ENCODE assay signal across 25 cellular contexts in genomic region chr1:36286802-36287201, GRCh38. TPM values are rescaled to one million over a fixed set of nuclear protein-coding genes. Genes with fewer than 3 reads are reported as not detected.
A peak's percentile ranks its signal among the peaks of the same experiment; 100 is the strongest.
DNase-seq lines count a peak whose midpoint lies in the region; ATAC-seq, FAIRE-seq and TF ChIP-seq lines count a peak whose summit lies in the region.
"Had no signal": no experiment of that assay in that cellular context is flagged by ENCODE, and none has a peak within 500 bp of the region (broad histone marks: within the 10 kb centered on the region; RNA-seq: fewer than 3 reads in every experiment).

No MANE protein-coding gene starts in this region.

- peaks cover 0 to 4% of the 10 kb centered on the region in 2 donors for H3K4me1 ChIP-seq in breast epithelium
- no peaks in the 10 kb centered on the region for H3K4me1 ChIP-seq in PC-3 (ENCODE audit: insufficient read depth, low read length)
- no peaks in the 10 kb centered on the region; the same call in 1 of the 2 replicates for H3K4me1 ChIP-seq in GM12878 (ENCODE audit: control insufficient read depth, insufficient read depth, low read length)

- DNase-seq in MCF 10A (ENCODE audit: unreplicated experiment), result no peak
- no peak for DNase-seq in breast epithelium (ENCODE audit: low spot score in 2 of 2)
- no peak for DNase-seq in PC-3
- DNase-seq in GM12878 (ENCODE audit: low read depth, low spot score), result no peak
- no peak for DNase-seq in stimulated activated effector memory CD8-positive, alpha-beta T cell treated with anti-CD3 and anti-CD28 coated beads, Interleukin-12 subunit alpha, Interleukin-12 subunit beta, amount 100 ng/mL, for 72 hours (ENCODE audit: low spot score in 2 of 2)
- DNase-seq in posterior cingulate gyrus, result no peak
- DNase-seq in left colon, result no peak
- DNase-seq: activated CD4-positive, alpha-beta T cell treated with anti-CD3 and anti-CD28 coated beads for 48 hours; brain microvascular endothelial cell; COR-L47; DMS79; dorsolateral prefrontal cortex; GDM1; hippocampal formation; left cardiac atrium; NCI-H1048; NCI-H774; stimulated activated naive B cell treated with anti-CD40 and anti-IgM and Interleukin-4, amounts not matched to agents 10 μg/mL and 1 μg/mL and 100 μg/mL, for 72 hours; WERI-Rb-1 had no signal

- H3K27ac ChIP-seq in breast epithelium, result no peak overlapping the region
- no peak overlapping the region for H3K27ac ChIP-seq in PC-3 (ENCODE audit: low read length)
- no peak overlapping the region for H3K27ac ChIP-seq in GM12878 (ENCODE audit: control insufficient read depth, insufficient read depth)
- H3K27ac ChIP-seq: brain microvascular endothelial cell, WERI-Rb-1 had no signal

- H3K9me3 ChIP-seq in breast epithelium, result no peaks in the 10 kb centered on the region
- no peaks in the 10 kb centered on the region for H3K9me3 ChIP-seq in PC-3 (ENCODE audit: low read length)
- H3K9me3 ChIP-seq in GM12878 (replicated peaks; ENCODE audit: control insufficient read depth, insufficient read depth, low read length), result no peaks in the 10 kb centered on the region
- H3K9me3 ChIP-seq: gastroesophageal sphincter had no signal

- H3K27me3 Mint-ChIP-seq in MCF 10A (ENCODE audit: insufficient read depth, unreplicated experiment), result no peaks in the 10 kb centered on the region
- H3K27me3 Mint-ChIP-seq: IgD-negative memory B cell; stimulated activated naive B cell treated with anti-CD40 and anti-IgM and Interleukin-4, amounts not matched to agents 10 μg/mL and 1 μg/mL and 100 μg/mL, for 72 hours had no signal

- H3K36me3 Mint-ChIP-seq in MCF 10A (ENCODE audit: insufficient read depth, unreplicated experiment), result peaks cover 100% of the 10 kb centered on the region
- H3K36me3 Mint-ChIP-seq in stimulated activated effector memory CD8-positive, alpha-beta T cell treated with anti-CD3 and anti-CD28 coated beads, Interleukin-12 subunit alpha, Interleukin-12 subunit beta, amount 100 ng/mL, for 72 hours, result peaks cover 100% of the 10 kb centered on the region
- H3K36me3 Mint-ChIP-seq: IgD-negative memory B cell had no signal

- no peak for TF ChIP-seq RAD21 in GM12878 (IDR thresholded peaks at IDR 0.05; ENCODE audit: insufficient read depth, low read depth, low read length)

- H3K4me3 ChIP-seq in breast epithelium (no peak overlapping the region), PC-3 (ENCODE audit: low read length) (no peak overlapping the region), GM12878 (no peak overlapping the region)
- H3K4me3 ChIP-seq: dorsolateral prefrontal cortex, gastroesophageal sphincter, GM23338 had no signal

- TF ChIP-seq CTCF in MCF 10A (IDR thresholded peaks at IDR 0.05; ENCODE audit: unreplicated experiment), result no peak
- TF ChIP-seq CTCF in breast epithelium (IDR thresholded peaks at IDR 0.05), result no peak
- no peak for TF ChIP-seq CTCF in PC-3 (conservative IDR thresholded peaks at IDR 0.05; ENCODE audit: low read depth, low read length)
- TF ChIP-seq CTCF in GM12878 (IDR thresholded peaks at IDR 0.05 in 2 of 3, conservative IDR thresholded peaks at IDR 0.05 in 1 of 3; ENCODE audit: control insufficient read depth in 2 of 3, extremely low read depth in 1 of 3, insufficient read depth in 1 of 3, low read depth in 3 of 3, low read length in 3 of 3), result no peak

- RAD21 ChIA-PET in GM12878 (lab: Charles Lee; ENCODE audit: unreplicated experiment), result interaction anchor here (1.2 to 2.3 kb wide), 4 partner anchors 56 to 137 kb away, joined by 3 to 12 read pairs (median 4); partner anchors contain the start of gene TRAPPC3

- H3K27me3 ChIP-seq in breast epithelium, result no peaks in the 10 kb centered on the region
- no peaks in the 10 kb centered on the region for H3K27me3 ChIP-seq in PC-3 (ENCODE audit: low read length)
- H3K27me3 ChIP-seq in GM12878 (replicated peaks in 1 of 2; ENCODE audit: control insufficient read depth in 2 of 2, insufficient read depth in 2 of 2, low read length in 1 of 2), result no peaks in the 10 kb centered on the region
- H3K27me3 ChIP-seq: brain microvascular endothelial cell, dorsolateral prefrontal cortex, gastroesophageal sphincter had no signal

- in situ Hi-C loops in GM12878 (cut with MboI), result loop anchor here (5.0 to 10.0 kb wide), 2 partner anchors 135 to 182 kb away; no protein-coding TSS in a partner anchor

- H3K9me3 Mint-ChIP-seq in MCF 10A (ENCODE audit: unreplicated experiment), result no peaks in the 10 kb centered on the region
- H3K9me3 Mint-ChIP-seq in stimulated activated effector memory CD8-positive, alpha-beta T cell treated with anti-CD3 and anti-CD28 coated beads, Interleukin-12 subunit alpha, Interleukin-12 subunit beta, amount 100 ng/mL, for 72 hours, result no peaks in the 10 kb centered on the region
- H3K9me3 Mint-ChIP-seq: activated T-helper 2 cell treated with anti-CD3 and anti-CD28 coated beads, Interferon-gamma antibody, Interleukin-2, Interleukin-4, amounts not matched to agents 10 μg/mL and 5 μg/mL and 100 μg/mL, durations not matched to agents 14 hours and 24 hours and 36 hours; GM23338; IgD-negative memory B cell; nephron; stimulated activated naive B cell treated with anti-CD40 and anti-IgM and Interleukin-4, amounts not matched to agents 10 μg/mL and 1 μg/mL and 100 μg/mL, for 72 hours had no signal

- ATAC-seq in PC-3 (no peak), GM12878 (no peak), HG02623 (IDR thresholded peaks at IDR 0.05; ENCODE audit: unreplicated experiment) (no peak), left colon (no peak)
- ATAC-seq in stimulated activated effector memory CD8-positive, alpha-beta T cell treated with anti-CD3 and anti-CD28 coated beads, Interleukin-12 subunit alpha, Interleukin-12 subunit beta, amount 100 ng/mL, for 72 hours, result no peak
- ATAC-seq: gastroesophageal sphincter; GM23338; left cardiac atrium; stimulated activated naive B cell treated with anti-CD40 and anti-IgM and Interleukin-4, amounts not matched to agents 10 μg/mL and 1 μg/mL and 100 μg/mL, for 72 hours had no signal

- H3K4me1 Mint-ChIP-seq in MCF 10A (ENCODE audit: insufficient read depth, unreplicated experiment), result peaks cover 12% of the 10 kb centered on the region
- peaks cover 12% of the 10 kb centered on the region for H3K4me1 Mint-ChIP-seq in stimulated activated effector memory CD8-positive, alpha-beta T cell treated with anti-CD3 and anti-CD28 coated beads, Interleukin-12 subunit alpha, Interleukin-12 subunit beta, amount 100 ng/mL, for 72 hours
- H3K4me1 Mint-ChIP-seq: GM23338 had no signal

- no peaks in the 10 kb centered on the region for H3K9me2 ChIP-seq in PC-3 (replicated peaks; ENCODE audit: low read length)

- SMC1A ChIA-PET in GM12878 (lab: Charles Lee; ENCODE audit: uncharacterized antibody, unreplicated experiment), result interaction anchor here (1.0 to 5.5 kb wide), 9 partner anchors 11 to 187 kb away, joined by 3 to 69 read pairs (median 4); partner anchors contain the start of genes SH3D21 and TRAPPC3

- intact Hi-C loops in MCF 10A (cut with micrococcal nuclease) (no loop called here), breast epithelium (cut with DNase I; ENCODE audit: low total_unique reads) (loop anchor here (5.0 kb wide), 1 partner anchor 190 kb away; no protein-coding TSS in a partner anchor), PC-3 (cut with micrococcal nuclease) (loop anchor here (5.0 kb wide), 1 partner anchor 190 kb away; no protein-coding TSS in a partner anchor), GM12878 (cut with micrococcal nuclease; ENCODE audit: unreplicated experiment) (loop anchor here (2.0 to 5.0 kb wide), 2 partner anchors 100 to 188 kb away; no protein-coding TSS in a partner anchor), posterior cingulate gyrus (cut with DNase I) (loop anchor here (5.0 to 10.0 kb wide), 2 partner anchors 62 to 190 kb away; partner anchors contain the start of gene THRAP3), left colon (cut with DNase I, micrococcal nuclease) (loop anchor here (5.0 to 10.0 kb wide), 3 partner anchors 102 to 192 kb away; partner anchors contain the start of gene TRAPPC3 (in 1 of the 2))

- peaks cover 20% of the 10 kb centered on the region for H3K36me3 ChIP-seq in breast epithelium
- H3K36me3 ChIP-seq in PC-3 (ENCODE audit: low read depth, low read length), result peaks cover 76% of the 10 kb centered on the region
- peaks cover 31 to 49% of the 10 kb centered on the region in 2 experiments for H3K36me3 ChIP-seq in GM12878 (ENCODE audit: control insufficient read depth in 2 of 2, insufficient read depth in 2 of 2, low read length in 1 of 2)

- FAIRE-seq in GM12878 (lab: Jason Lieb, UNC), result no peak

- H4K20me1 ChIP-seq in PC-3 (ENCODE audit: low read length) (no peaks in the 10 kb centered on the region), GM12878 (ENCODE audit: control insufficient read depth, insufficient read depth) (0 out of 2 replicates have a peak, but pooled peaks cover 3% of the 10 kb centered on the region)

- CTCF ChIA-PET in MCF 10A (lab: Yijun Ruan, JAX), result interaction anchor here (0.6 to 3.8 kb wide), 16 partner anchors 11 to 407 kb away, joined by 3 to 37 read pairs (median 4); partner anchors contain the start of gene TRAPPC3
- CTCF ChIA-PET in PC-3 (lab: Charles Lee), result no interaction called here
- CTCF ChIA-PET in GM12878 (lab: Yijun Ruan, JAX), result interaction anchor here (0.7 to 3.8 kb wide), 12 partner anchors 7 to 153 kb away, joined by 3 to 89 read pairs (median 6); partner anchors contain the start of genes SH3D21 and TRAPPC3

- TF ChIP-seq POLR2A in breast epithelium (IDR thresholded peaks at IDR 0.05), result no peak
- no peak for TF ChIP-seq POLR2A in GM12878 (IDR thresholded peaks at IDR 0.05; ENCODE audit: low read depth, low read length)

- H3K4me2 ChIP-seq in PC-3 (ENCODE audit: low read length) (no peak overlapping the region), GM12878 (ENCODE audit: control insufficient read depth, insufficient read depth) (no peak overlapping the region)
- H3K4me2 ChIP-seq: GM23338 had no signal

- no peak overlapping the region for H3K9ac ChIP-seq in PC-3 (ENCODE audit: low read length)
- H3K9ac ChIP-seq in GM12878 (ENCODE audit: control insufficient read depth, insufficient read depth, low read length), result no peak overlapping the region

- H3K79me2 ChIP-seq in PC-3 (ENCODE audit: low read length) (peaks cover 15% of the 10 kb centered on the region; the same call in 1 of the 2 replicates), GM12878 (ENCODE audit: control insufficient read depth, insufficient read depth, low read length) (peaks cover 5% of the 10 kb centered on the region)

- TF ChIP-seq EP300 in GM12878 (IDR thresholded peaks at IDR 0.05; ENCODE audit: borderline replicate concordance in 1 of 2, control insufficient read depth in 1 of 2, low read depth in 2 of 2, low read length in 2 of 2), result no peak

- no peak overlapping the region for H3K27ac Mint-ChIP-seq in MCF 10A (ENCODE audit: low read depth, unreplicated experiment)
- peak overlapping the region; percentile 10 for H3K27ac Mint-ChIP-seq in stimulated activated effector memory CD8-positive, alpha-beta T cell treated with anti-CD3 and anti-CD28 coated beads, Interleukin-12 subunit alpha, Interleukin-12 subunit beta, amount 100 ng/mL, for 72 hours
- H3K27ac Mint-ChIP-seq: GM23338, nephron had no signal

- POLR2A ChIA-PET in MCF 10A (lab: Yijun Ruan, JAX) (interaction anchor here (3.0 kb wide), 1 partner anchor 63 kb away, joined by 19 read pairs; the partner anchor contains the start of gene THRAP3), PC-3 (lab: Charles Lee; ENCODE audit: unreplicated experiment) (no interaction called here), GM12878 (lab: Charles Lee) (interaction anchor here (0.9 to 2.1 kb wide), 3 partner anchors 20 to 137 kb away, joined by 3 to 8 read pairs (median 4); partner anchors contain the start of genes SH3D21 and TRAPPC3)

- H2AFZ ChIP-seq in PC-3 (ENCODE audit: low read length) (no peak overlapping the region), GM12878 (ENCODE audit: control insufficient read depth, low read depth, low read length) (no peak overlapping the region)
- H2AFZ ChIP-seq: GM23338 had no signal

- H3K4me3 Mint-ChIP-seq in MCF 10A (ENCODE audit: unreplicated experiment), result no peak overlapping the region
- H3K4me3 Mint-ChIP-seq in stimulated activated effector memory CD8-positive, alpha-beta T cell treated with anti-CD3 and anti-CD28 coated beads, Interleukin-12 subunit alpha, Interleukin-12 subunit beta, amount 100 ng/mL, for 72 hours, result no peak overlapping the region
- H3K4me3 Mint-ChIP-seq: GM23338; nephron; stimulated activated naive B cell treated with anti-CD40 and anti-IgM and Interleukin-4, amounts not matched to agents 10 μg/mL and 1 μg/mL and 100 μg/mL, for 72 hours had no signal

- H3F3A ChIP-seq in PC-3 (ENCODE audit: low read length, unreplicated experiment), result no peaks in the 10 kb centered on the region

- whole genome bisulfite sequencing in GM12878 (ENCODE audit: insufficient coverage, insufficient replicate concordance, low lambda C conversion rate, missing lambda C conversion rate), result 100% methylated on average over 13 of the region's 13 CpGs

- BruUV-seq in MCF 10A (replicated peaks; lab: Mats Ljungman, UMichigan) (TSS peak; percentile 37), PC-3 (replicated peaks; lab: Mats Ljungman, UMichigan) (TSS peak; percentile 38), GM12878 (replicated peaks; lab: Mats Ljungman, UMichigan) (TSS peak; percentile 56)

RNA-seq across cellular contexts. Expression of gene SH3D21, which starts 19.4 kb away (rescaled TPM):
- total RNA-seq in MCF 10A (2022) (3.2 and 3.3 TPM in 2 replicates), breast epithelium (10 to 100 TPM in 2 of 3 donors, under 1 TPM in 1; 0.80 to 18.7 (median 18.0) TPM), PC-3 (2014; rRNA removed) (11.3 and 16.4 TPM in 2 replicates), GM12878 (2014; rRNA removed) (1.9 and 3.2 TPM in 2 replicates), GM12878 (2014; rRNA removed; fragmentation: Illumina TruSeq; extraction: Trizol) (2.1 and 2.4 TPM in 2 replicates), GM12878 (2021) (4.9 and 5.5 TPM in 2 replicates), left colon (10 to 100 TPM; 14.6 to 30.6 TPM)
- 31.8 and 32.6 TPM in 2 replicates for total RNA-seq in GM12878 (2013; cell fraction: nucleolus; rRNA removed)
- 17.9 TPM for polyA plus RNA-seq in GM12878 (2011; ENCODE audit: low read depth)
- polyA plus RNA-seq in GM12878 (2011; rRNA removed) (2.1 and 2.5 TPM in 2 replicates), GM12878 (2014; fragmentation: Illumina TruSeq; extraction: Trizol) (2.3 and 5.1 TPM in 2 replicates), GM12878 (2014; fragmentation: Nextera tagmentation; extraction: Ambion mirVana) (under 1 TPM; 0.06 to 0.11 TPM), GM12878 (2014; rRNA removed) (5.7 and 5.9 TPM in 2 replicates), GM12878 (2016; fragmentation: Nextera tagmentation; extraction: Ambion mirVana) (1 to 10 TPM in 1 of 2 experiments, under 1 TPM in 1; 0.19 to 2.1 TPM)
- polyA plus RNA-seq in GM12878 (2011; cell fraction: cytosol; rRNA removed), result 1.9 and 2.3 TPM in 2 replicates
- 24.3 and 33.9 TPM in 2 replicates for polyA plus RNA-seq in GM12878 (2011; cell fraction: nucleus; rRNA removed)
- 17.2 and 21.1 TPM in 2 replicates for polyA plus RNA-seq in GM12878 (2012)
- polyA minus RNA-seq in GM12878 (2011; rRNA and poly(A)+ RNA removed), result 0.88 and 4.3 TPM in 2 replicates
- polyA minus RNA-seq in GM12878 (2011; cell fraction: cytosol; rRNA and poly(A)+ RNA removed), result 0.62 and 1.7 TPM in 2 replicates
- 4.8 and 7.2 TPM in 2 replicates for polyA minus RNA-seq in GM12878 (2011; cell fraction: nucleus; rRNA and poly(A)+ RNA removed)

RNA-seq across cellular contexts. Expression of gene EVA1B, which starts 36.6 kb away (rescaled TPM):
- total RNA-seq in MCF 10A (2022) (4.8 and 5.7 TPM in 2 replicates), breast epithelium (100 to 1,000 TPM in 2 of 3 donors, 10 to 100 TPM in 1; 62.1 to 129 (median 118) TPM), PC-3 (2014; rRNA removed) (89.1 and 104 TPM in 2 replicates), GM12878 (2014; rRNA removed) (6.4 and 6.9 TPM in 2 replicates), GM12878 (2014; rRNA removed; fragmentation: Illumina TruSeq; extraction: Trizol) (0.32 and 0.45 TPM in 2 replicates), GM12878 (2021) (5.3 and 6.1 TPM in 2 replicates), left colon (1 to 10 TPM; 2.9 to 8.9 TPM)
- total RNA-seq in GM12878 (2013; cell fraction: nucleolus; rRNA removed), result 1.2 TPM in 1 of 2 replicates, not detected in the other
- polyA plus RNA-seq in GM12878 (2011; ENCODE audit: low read depth), result 2.1 TPM
- polyA plus RNA-seq in GM12878 (2011; rRNA removed) (0.58 TPM in 1 of 2 replicates, not detected in the other), GM12878 (2014; fragmentation: Illumina TruSeq; extraction: Trizol) (not detected in 2 replicates), GM12878 (2014; fragmentation: Nextera tagmentation; extraction: Ambion mirVana) (under 1 TPM in 1 of 2 experiments, not detected in 1; 0.15 TPM), GM12878 (2014; rRNA removed) (3.4 and 6.7 TPM in 2 replicates), GM12878 (2016; fragmentation: Nextera tagmentation; extraction: Ambion mirVana) (1 to 10 TPM; 2.7 to 3.2 TPM)
- polyA plus RNA-seq in GM12878 (2011; cell fraction: cytosol; rRNA removed), result 1.5 and 2.1 TPM in 2 replicates
- polyA plus RNA-seq in GM12878 (2011; cell fraction: nucleus; rRNA removed), result 1.0 TPM in 2 replicates
- polyA plus RNA-seq in GM12878 (2012), result 9.5 and 12.8 TPM in 2 replicates
- 0.21 TPM in 1 of 2 replicates, not detected in the other for polyA minus RNA-seq in GM12878 (2011; rRNA and poly(A)+ RNA removed)
- polyA minus RNA-seq in GM12878 (2011; cell fraction: cytosol; rRNA and poly(A)+ RNA removed), result not detected in 2 replicates
- polyA minus RNA-seq in GM12878 (2011; cell fraction: nucleus; rRNA and poly(A)+ RNA removed), result not detected in 2 replicates
- polyA plus RNA-seq: IgD-negative memory B cell had no signal
